16 cellular contexts compared by ENCODE assay signal in genomic region chr13:45683701-45684100, GRCh38.
DNase-seq lines count a peak whose midpoint lies in the region; ATAC-seq and TF ChIP-seq lines count a peak whose summit lies in the region.
"Had no signal": no experiment of that assay in that cellular context is flagged by ENCODE, and none has a peak within 500 bp of the region (broad histone marks: within the 10 kb centered on the region; RNA-seq: fewer than 3 reads in every experiment).

No MANE protein-coding gene starts in this region.

- no peaks in the 10 kb centered on the region for H3K27me3 ChIP-seq in RWPE2 (ENCODE audit: insufficient read depth, poor library complexity, severe bottlenecking)
- H3K27me3 ChIP-seq: body of pancreas, testis had no signal

- no peak overlapping the region for H3K27ac ChIP-seq in RWPE2 (ENCODE audit: poor library complexity, severe bottlenecking)
- H3K27ac ChIP-seq: body of pancreas, SK-N-MC, testis had no signal

- H3K4me1 ChIP-seq in RWPE2 (ENCODE audit: insufficient read depth, poor library complexity, severe bottlenecking), result no peaks in the 10 kb centered on the region
- H3K4me1 ChIP-seq: body of pancreas, testis had no signal

- H3K36me3 ChIP-seq in RWPE2 (ENCODE audit: low read depth), result no peaks in the 10 kb centered on the region

- H3K4me3 ChIP-seq in GM12875 (ENCODE audit: low read depth, low read length) (no peak overlapping the region), RWPE2 (ENCODE audit: severe bottlenecking) (no peak overlapping the region)
- H3K4me3 ChIP-seq: body of pancreas, mucosa of descending colon, SK-N-MC, testis had no signal

- TF ChIP-seq CTCF in AG09319 (IDR thresholded peaks at IDR 0.05; ENCODE audit: low read depth, low read length) (0 out of 2 replicates have a peak, but pooled peaks have one; percentile 3), GM12875 (IDR thresholded peaks at IDR 0.05; ENCODE audit: borderline replicate concordance, insufficient read depth, low read depth, low read length) (0 out of 2 replicates have a peak, but pooled peaks have one; percentile 24), RWPE2 (IDR thresholded peaks at IDR 0.05; ENCODE audit: poor library complexity, severe bottlenecking) (peak; percentile 17)

- no peak for ATAC-seq in RWPE2 (ENCODE audit: low read depth)
- ATAC-seq: body of pancreas, mucosa of descending colon had no signal

- H3K9me3 ChIP-seq in RWPE2 (ENCODE audit: severe bottlenecking), result no peaks in the 10 kb centered on the region
- H3K9me3 ChIP-seq: body of pancreas, mucosa of descending colon, testis had no signal

- DNase-seq in AG09319 (ENCODE audit: extremely low read depth, low read depth) (no peak), RWPE2 (ENCODE audit: low spot score) (no peak), iPS-NIHi7 (ENCODE audit: extremely low spot score) (peak; percentile 49), NCI-H446 (lab: John Stamatoyannopoulos, UW) (no peak), NCI-H1417 (lab: John Stamatoyannopoulos, UW) (no peak), C1 segment of cervical spinal cord (lab: John Stamatoyannopoulos, UW) (no peak)
- DNase-seq in stimulated activated CD4-positive, alpha-beta T cell treated with anti-CD3 and anti-CD28 coated beads, Interleukin-4, amount 100 ng/mL, for 24 hours, result no peak
- DNase-seq: activated CD8-positive, alpha-beta memory T cell treated with anti-CD3 and anti-CD28 coated beads for 24 hours; body of pancreas; effector memory CD4-positive, alpha-beta T cell; mucosa of descending colon; NK-92 treated with Interleukin-12 subunit alpha and Interleukin-12 subunit beta, amount 100 ng/mL, for 24 hours; stimulated activated CD4-positive, alpha-beta T cell treated with anti-CD3 and anti-CD28 coated beads, Interleukin-15, amount 100 ng/mL, for 24 hours; testis had no signal
